Comparison of ENCODE assay signal across 20 cellular contexts in the genomic region with DNA sequence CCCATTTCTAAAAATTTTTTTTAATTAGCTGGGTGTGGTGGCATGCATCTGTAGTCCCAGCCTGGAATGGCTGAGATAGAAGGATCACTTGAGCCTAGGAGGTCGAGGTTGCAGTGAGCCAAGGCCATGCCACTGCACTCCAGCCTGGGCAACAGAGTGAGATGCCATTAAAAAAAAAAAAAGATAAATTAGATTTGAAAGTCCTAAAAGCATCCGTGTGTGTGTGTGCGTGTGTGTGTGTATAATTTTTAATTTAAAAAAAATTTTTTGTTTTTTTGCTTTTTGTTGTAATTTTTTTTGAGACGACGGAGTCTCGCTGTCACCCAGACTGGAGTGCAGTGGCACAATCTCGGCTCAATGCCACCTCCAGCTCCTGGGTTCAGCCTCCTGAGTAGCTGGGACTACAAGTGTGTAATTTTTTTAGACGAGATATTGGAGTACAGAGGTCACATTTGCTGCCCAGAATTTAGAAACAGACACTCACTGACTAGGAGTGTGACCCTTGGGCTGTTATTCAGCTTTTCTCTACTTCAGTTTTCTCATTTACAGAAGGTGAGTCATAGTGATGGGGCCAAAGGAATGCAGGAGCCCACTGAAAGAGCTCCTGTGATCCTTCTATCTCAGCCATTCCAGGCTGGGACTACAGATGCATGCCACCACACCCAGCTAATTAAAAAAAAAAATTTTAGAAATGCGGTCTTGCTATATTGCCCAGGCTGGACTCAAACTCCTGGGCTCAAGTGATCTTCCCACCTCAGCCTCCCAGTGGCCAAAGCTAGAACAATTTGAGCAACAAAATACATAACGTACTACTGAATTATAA. TPM values are rescaled to one million over a fixed set of nuclear protein-coding genes. Genes with fewer than 3 reads are reported as not detected.
DNase-seq lines count a peak whose midpoint lies in the region; TF ChIP-seq lines count a peak whose summit lies in the region.
"Had no signal": no experiment of that assay in that cellular context is flagged by ENCODE, and none has a peak within 500 bp of the region (broad histone marks: within the 10 kb centered on the region; RNA-seq: fewer than 3 reads in every experiment).

No MANE protein-coding gene starts in this region.

- H3K4me3 ChIP-seq in A673 (ENCODE audit: low read depth, low read length, poor library complexity, severe bottlenecking), result no peak overlapping the region
- H3K4me3 ChIP-seq: BLaER1 treated with 17β-estradiol and CSF1 and Interleukin-3, amounts not matched to agents 10 nM and 100 nM; GM12878; mucosa of descending colon; ovary had no signal

- no peaks in the 10 kb centered on the region for H3K9me3 Mint-ChIP-seq in nephron progenitor cell
- H3K9me3 Mint-ChIP-seq: activated naive CD4-positive, alpha-beta T cell treated with anti-CD3 and anti-CD28 coated beads, Interleukin-2, amount 50 U/mL, for 24 hours; T-cell had no signal

- H3K27ac Mint-ChIP-seq in nephron progenitor cell, result no peak overlapping the region
- H3K27ac Mint-ChIP-seq: activated naive CD4-positive, alpha-beta T cell treated with anti-CD3 and anti-CD28 coated beads, Interleukin-2, amount 50 U/mL, for 24 hours; T-cell had no signal

- CTCF ChIA-PET in A673 (lab: Charles Lee), result interaction anchor here (0.6 kb wide), 1 partner anchor 10 kb away, joined by 3 read pairs; no protein-coding TSS in a partner anchor

- H3K27me3 ChIP-seq in A673 (replicated peaks; ENCODE audit: insufficient read depth, low read depth, low read length, poor library complexity), result peaks cover 3% of the 10 kb centered on the region
- H3K27me3 ChIP-seq: BLaER1 treated with 17β-estradiol and CSF1 and Interleukin-3, amounts not matched to agents 10 nM and 100 nM; ovary had no signal

- peaks cover 6% of the 10 kb centered on the region for H3K4me1 Mint-ChIP-seq in nephron progenitor cell
- H3K4me1 Mint-ChIP-seq: activated naive CD4-positive, alpha-beta T cell treated with anti-CD3 and anti-CD28 coated beads, Interleukin-2, amount 50 U/mL, for 24 hours; T-cell had no signal

- no peaks in the 10 kb centered on the region for H3K36me3 Mint-ChIP-seq in nephron progenitor cell (ENCODE audit: low read depth)
- H3K36me3 Mint-ChIP-seq: activated naive CD4-positive, alpha-beta T cell treated with anti-CD3 and anti-CD28 coated beads, Interleukin-2, amount 50 U/mL, for 24 hours; T-cell had no signal

- BruUV-seq in A673 (replicated peaks; lab: Mats Ljungman, UMichigan), result no TSS peak

- no peaks in the 10 kb centered on the region for H3K9me3 ChIP-seq in A673 (ENCODE audit: low read depth, low read length, poor library complexity, severe bottlenecking)
- H3K9me3 ChIP-seq: mucosa of descending colon, ovary had no signal

- TF ChIP-seq CTCF in nephron progenitor cell (IDR thresholded peaks at IDR 0.05), result no peak
- no peak for TF ChIP-seq CTCF in A673 (conservative IDR thresholded peaks at IDR 0.05; ENCODE audit: low read depth, low read length)

- no peak overlapping the region for H3K4me3 Mint-ChIP-seq in nephron progenitor cell
- H3K4me3 Mint-ChIP-seq: activated naive CD4-positive, alpha-beta T cell treated with anti-CD3 and anti-CD28 coated beads, Interleukin-2, amount 50 U/mL, for 24 hours; T-cell had no signal

- POLR2A ChIA-PET in A673 (lab: Charles Lee; ENCODE audit: low non-redundant PET), result interaction anchor here (0.7 kb wide), 1 partner anchor 355 kb away, joined by 5 read pairs; no protein-coding TSS in a partner anchor

- peaks cover 24% of the 10 kb centered on the region for H3K27me3 Mint-ChIP-seq in nephron progenitor cell (ENCODE audit: low read depth, poor library complexity)

- DNase-seq in AG20443 (ENCODE audit: low spot score), result peak; percentile 49
- DNase-seq in HS-5 (ENCODE audit: low read depth), result peak; percentile 83
- DNase-seq in T1000 (lab: John Stamatoyannopoulos, UW), result peak; percentile 77
- DNase-seq in islet precursor cell, result peak; percentile 92
- no peak for DNase-seq in stimulated activated CD8-positive, alpha-beta memory T cell treated with anti-CD3 and anti-CD28 coated beads, Interleukin-4, amount 100 ng/mL, for 48 hours
- DNase-seq in nephron progenitor cell, result no peak
- no peak for DNase-seq in A673 (ENCODE audit: low spot score)
- no peak for DNase-seq in hepatic stellate cell (ENCODE audit: low spot score)
- DNase-seq: activated CD4-positive, alpha-beta T cell treated with anti-CD3 and anti-CD28 coated beads for 1 hour; DMS79 treated with DMSO at 0.1 percent for 48 hours; NCI-H2227 treated with DMSO at 0.1 percent for 48 hours; ovary; stimulated activated CD4-positive, alpha-beta T cell treated with anti-CD3 and anti-CD28 coated beads, Interleukin-12 subunit alpha, Interleukin-12 subunit beta, amount 100 ng/mL, for 4 hours; T-cell had no signal

- H3K4me1 ChIP-seq in A673 (ENCODE audit: insufficient read depth, low read length, poor library complexity, severe bottlenecking), result no peaks in the 10 kb centered on the region
- H3K4me1 ChIP-seq: BLaER1 treated with 17β-estradiol and CSF1 and Interleukin-3, amounts not matched to agents 10 nM and 100 nM had no signal

- no peak overlapping the region for H3K27ac ChIP-seq in A673 (ENCODE audit: low read depth, low read length, poor library complexity, severe bottlenecking)
- H3K27ac ChIP-seq: BLaER1 treated with 17β-estradiol and CSF1 and Interleukin-3, amounts not matched to agents 10 nM and 100 nM; ovary had no signal

- intact Hi-C loops in A673 (cut with micrococcal nuclease; ENCODE audit: unreplicated experiment), result no loop called here

- H3K36me3 ChIP-seq in A673 (ENCODE audit: insufficient read depth, low read length, poor library complexity, severe bottlenecking), result no peaks in the 10 kb centered on the region
- H3K36me3 ChIP-seq: BLaER1 treated with 17β-estradiol and CSF1 and Interleukin-3, amounts not matched to agents 10 nM and 100 nM; ovary had no signal

RNA-seq across cellular contexts. Expression of a gene that starts 25.5 kb away (rescaled TPM):
- total RNA-seq in A673 (2021), result not detected in 2 replicates
- total RNA-seq: GM12878, HT-29, kidney epithelial cell, mucosa of descending colon, T-cell had no signal

RNA-seq across cellular contexts. Expression of a gene that starts 27.1 kb away (rescaled TPM):
- not detected in 2 replicates for total RNA-seq in A673 (2021)

Comparison
In these comparisons a context has a peak if more than half of its experiments do, and no peak if none do; other contexts are left out.
1. DNase-seq: peak in AG20443 (single experiment), HS-5 (single experiment), T1000 (single experiment) and islet precursor cell (single experiment); none in stimulated activated CD8-positive, alpha-beta memory T cell treated with anti-CD3 and anti-CD28 coated beads, Interleukin-4, amount 100 ng/mL, for 48 hours (single experiment), nephron progenitor cell (single experiment), A673 (single experiment) and hepatic stellate cell (single experiment).